ENCODE assay signal across 23 cellular contexts in the genomic region with DNA sequence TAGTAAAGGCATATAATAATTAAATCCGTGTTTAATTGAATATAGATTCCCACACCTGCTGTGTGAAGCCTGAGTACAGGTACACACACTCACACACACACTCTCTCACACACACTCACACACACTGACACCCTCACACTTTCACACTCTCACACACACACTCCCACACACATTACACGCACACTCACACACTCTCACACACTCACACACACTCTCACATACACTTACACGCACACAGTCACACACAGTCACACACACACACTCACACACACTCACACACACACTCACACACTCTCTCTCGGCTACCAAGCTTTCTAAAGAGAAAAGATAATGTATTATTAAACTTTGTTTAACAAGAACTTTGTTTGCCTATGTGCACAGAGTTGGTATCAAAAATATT.
DNase-seq lines count a peak whose midpoint lies in the region; ATAC-seq, FAIRE-seq and TF ChIP-seq lines count a peak whose summit lies in the region.
"Had no signal": no experiment of that assay in that cellular context is flagged by ENCODE, and none has a peak within 500 bp of the region (broad histone marks: within the 10 kb centered on the region; RNA-seq: fewer than 3 reads in every experiment).

No MANE protein-coding gene starts in this region.

- TF ChIP-seq CTCF in HEK293 (tag by site-specific recombination; IDR thresholded peaks at IDR 0.05) (no peak), IMR-90 (conservative IDR thresholded peaks at IDR 0.05; ENCODE audit: low read depth, low read length) (no peak), H1 (IDR thresholded peaks at IDR 0.05; ENCODE audit: control extremely low read depth in 1 of 3, insufficient read depth in 1 of 3, low read depth in 1 of 3, low read length in 3 of 3) (no peak)

- H4K20me1 ChIP-seq in IMR-90 (ENCODE audit: insufficient read depth, low read length) (no peaks in the 10 kb centered on the region), H1 (replicated peaks in 1 of 2; ENCODE audit: control insufficient read depth in 1 of 2, insufficient read depth in 2 of 2, low read length in 2 of 2) (no peaks in the 10 kb centered on the region)
- H4K20me1 ChIP-seq: BLaER1 treated with 17β-estradiol and CSF1 and Interleukin-3, amounts not matched to agents 10 nM and 100 nM had no signal

- no peak overlapping the region for H2AK9ac ChIP-seq in IMR-90 (replicated peaks; ENCODE audit: low read depth, low read length, poor library complexity)

- H3K27ac ChIP-seq in HEK293 (ENCODE audit: extremely low read depth, low read depth, low read length) = no peak overlapping the region
- H3K27ac ChIP-seq in IMR-90 (ENCODE audit: insufficient read depth, low read length) = no peak overlapping the region
- H3K27ac ChIP-seq in H1 (ENCODE audit: low read depth, low read length) = no peak overlapping the region
- H3K27ac ChIP-seq: 22Rv1; A549; BLaER1 treated with 17β-estradiol and CSF1 and Interleukin-3, amounts not matched to agents 10 nM and 100 nM; C4-2B had no signal

- CTCF ChIA-PET in HEK293 (lab: Yijun Ruan, JAX) (no interaction called here), IMR-90 (lab: Yijun Ruan, JAX) (no interaction called here), H1 (lab: Charles Lee; ENCODE audit: partially characterized antibody) (no interaction called here)

- no peak for ATAC-seq in IMR-90 (ENCODE audit: low read depth)
- no peak for ATAC-seq in HG03139 (IDR thresholded peaks at IDR 0.05; ENCODE audit: unreplicated experiment)
- no peak for ATAC-seq in activated T-cell treated with anti-CD3 and anti-CD28 coated beads, Interleukin-2, amount 50 U/mL, for 4 hours
- ATAC-seq: A549; CD8-positive, alpha-beta T cell had no signal

- dilution Hi-C loops in IMR-90 (cut with HindIII; ENCODE audit: low sequenced_read_pairs, unreplicated experiment) = no loop called here

- in situ Hi-C loops in IMR-90 (cut with MboI; ENCODE audit: low sequenced_read_pairs) = no loop called here

- BruUV-seq in IMR-90 (replicated peaks; lab: Mats Ljungman, UMichigan) = no TSS peak

- no peak for TF ChIP-seq EP300 in H1 (IDR thresholded peaks at IDR 0.05; ENCODE audit: borderline replicate concordance in 1 of 2, low read depth in 2 of 2, low read length in 2 of 2)

- no peaks in the 10 kb centered on the region for H3K9me1 ChIP-seq in IMR-90 (ENCODE audit: insufficient read depth, low read length)

- no peaks in the 10 kb centered on the region for H3K27me3 ChIP-seq in IMR-90 (ENCODE audit: control insufficient read depth, insufficient read depth, low read length)
- no peaks in the 10 kb centered on the region for H3K27me3 ChIP-seq in H1 (replicated peaks in 1 of 4; ENCODE audit: control insufficient read depth in 3 of 4, extremely low read depth in 1 of 4, insufficient read depth in 3 of 4, low read length in 3 of 4)
- H3K27me3 ChIP-seq: BLaER1 treated with 17β-estradiol and CSF1 and Interleukin-3, amounts not matched to agents 10 nM and 100 nM had no signal

- no peak for TF ChIP-seq RAD21 in IMR-90 (IDR thresholded peaks at IDR 0.05; ENCODE audit: low read length)
- TF ChIP-seq RAD21 in H1 (IDR thresholded peaks at IDR 0.05 in 1 of 2, conservative IDR thresholded peaks at IDR 0.05 in 1 of 2; ENCODE audit: low read depth in 2 of 2, low read length in 2 of 2) = no peak

- H3K9me3 ChIP-seq in HEK293 (ENCODE audit: control insufficient read depth, insufficient read depth, low read depth, low read length) = no peaks in the 10 kb centered on the region
- 0 out of 2 replicates have a peak, but pooled peaks cover 5% of the 10 kb centered on the region for H3K9me3 ChIP-seq in IMR-90 (ENCODE audit: control insufficient read depth, insufficient read depth, low read length)
- no peaks in the 10 kb centered on the region for H3K9me3 ChIP-seq in H1 (ENCODE audit: insufficient read depth in 2 of 2, low read depth in 1 of 2, low read length in 1 of 2)
- H3K9me3 ChIP-seq: A549; BLaER1 treated with 17β-estradiol and CSF1 and Interleukin-3, amounts not matched to agents 10 nM and 100 nM; Caco-2 had no signal

- H3K23ac ChIP-seq in IMR-90 (ENCODE audit: low read depth, low read length) (no peak overlapping the region), H1 (ENCODE audit: insufficient read length) (no peak overlapping the region)

- no peaks in the 10 kb centered on the region for H3K4me1 Mint-ChIP-seq in activated T-cell treated with anti-CD3 and anti-CD28 coated beads, Interleukin-2, amount 50 U/mL, for 4 hours (ENCODE audit: low read depth)
- H3K4me1 Mint-ChIP-seq: B cell had no signal

- H3K23me2 ChIP-seq in H1 (ENCODE audit: low read depth, low read length) = peaks cover 3% of the 10 kb centered on the region; the same call in 1 of the 2 replicates

- no peaks in the 10 kb centered on the region for H3K79me2 ChIP-seq in H1 (ENCODE audit: control insufficient read depth in 1 of 2, insufficient read depth in 2 of 2, low read length in 2 of 2)

- H2BK120ac ChIP-seq in IMR-90 (ENCODE audit: low read depth, low read length) (no peak overlapping the region), H1 (replicated peaks; ENCODE audit: low read depth, low read length) (no peak overlapping the region)

- H4K5ac ChIP-seq in IMR-90 (ENCODE audit: low read depth, low read length) (no peak overlapping the region), H1 (ENCODE audit: insufficient read length, low read depth, low read length) (no peak overlapping the region)

- H2BK5ac ChIP-seq in IMR-90 (ENCODE audit: low read depth, low read length, poor library complexity, severe bottlenecking) (peak overlapping the region; percentile 45), H1 (ENCODE audit: low read depth, low read length) (no peak overlapping the region)

- no peaks in the 10 kb centered on the region for H3K36me3 Mint-ChIP-seq in activated T-cell treated with anti-CD3 and anti-CD28 coated beads, Interleukin-2, amount 50 U/mL, for 4 hours (ENCODE audit: insufficient read depth)
- H3K36me3 Mint-ChIP-seq: CD8-positive, alpha-beta T cell had no signal

- no peak overlapping the region for H3K18ac ChIP-seq in IMR-90 (ENCODE audit: low read depth, low read length)
- H3K18ac ChIP-seq in H1 (ENCODE audit: extremely low read depth, low read length) = no peak overlapping the region

- peaks cover 7% of the 10 kb centered on the region for H3K9me3 Mint-ChIP-seq in activated T-cell treated with anti-CD3 and anti-CD28 coated beads, Interleukin-2, amount 50 U/mL, for 4 hours

- no peak for DNase-seq in IMR-90
- DNase-seq in H1 (ENCODE audit: low read depth in 1 of 2, low spot score in 2 of 2) = no peak
- no peak for DNase-seq in urothelium cell line (ENCODE audit: low spot score)
- DNase-seq in activated T-cell treated with anti-CD3 and anti-CD28 coated beads, Interleukin-2, amount 50 U/mL, for 4 hours = no peak
- DNase-seq in SK-N-DZ (ENCODE audit: low spot score) = no peak
- DNase-seq: AML-193; Caco-2; Calu3; CD4-positive, alpha-beta T cell; CD8-positive, alpha-beta T cell; DMS79 treated with DMSO at 0.1 percent for 48 hours; GF-D8 had no signal

- H2BK12ac ChIP-seq in H1 (ENCODE audit: low read depth, low read length) = peak overlapping the region; percentile 68; the same call in 1 of the 2 replicates

- intact Hi-C loops in IMR-90 (cut with micrococcal nuclease) = no loop called here

- no peaks in the 10 kb centered on the region for H3K27me3 Mint-ChIP-seq in activated T-cell treated with anti-CD3 and anti-CD28 coated beads, Interleukin-2, amount 50 U/mL, for 4 hours (ENCODE audit: low read depth)
- H3K27me3 Mint-ChIP-seq: B cell; CD4-positive, alpha-beta T cell had no signal

- H3K4ac ChIP-seq in IMR-90 (ENCODE audit: low read depth, low read length) (no peak overlapping the region), H1 (replicated peaks; ENCODE audit: insufficient read length, low read depth, low read length) (no peak overlapping the region)

- H4K8ac ChIP-seq in IMR-90 (ENCODE audit: low read depth in 2 of 2, low read length in 2 of 2) = no peak overlapping the region
- H4K8ac ChIP-seq in H1 (ENCODE audit: extremely low read depth, insufficient read depth, low read length) = peak overlapping the region; percentile 35; the same call in 1 of the 2 replicates

- H2AFZ ChIP-seq in IMR-90 (replicated peaks; ENCODE audit: low read length, poor library complexity) (no peak overlapping the region), H1 (ENCODE audit: low read length) (no peak overlapping the region)

- H3K56ac ChIP-seq in IMR-90 (ENCODE audit: extremely low read depth, insufficient read depth, low read length) (no peak overlapping the region), H1 (replicated peaks; ENCODE audit: insufficient read length, low read depth, low read length) (no peak overlapping the region)

- TF ChIP-seq POLR2A in IMR-90 (IDR thresholded peaks at IDR 0.05; ENCODE audit: low read depth, low read length) = no peak
- no peak for TF ChIP-seq POLR2A in H1 (IDR thresholded peaks at IDR 0.05; ENCODE audit: control extremely low read depth in 1 of 2, low read depth in 2 of 2, low read length in 2 of 2)

- H3K79me1 ChIP-seq in IMR-90 (ENCODE audit: low read depth in 1 of 2, low read length in 2 of 2) = no peaks in the 10 kb centered on the region
- no peaks in the 10 kb centered on the region for H3K79me1 ChIP-seq in H1 (ENCODE audit: low read depth, low read length)

- H3K4me1 ChIP-seq in HEK293 (ENCODE audit: control insufficient read depth, insufficient read depth, low read length) (no peaks in the 10 kb centered on the region), IMR-90 (ENCODE audit: control insufficient read depth, insufficient read depth, low read length) (no peaks in the 10 kb centered on the region), H1 (replicated peaks in 1 of 4; ENCODE audit: control insufficient read depth in 3 of 4, insufficient read depth in 4 of 4, low read length in 3 of 4) (no peaks in the 10 kb centered on the region)
- H3K4me1 ChIP-seq: A549; BLaER1 treated with 17β-estradiol and CSF1 and Interleukin-3, amounts not matched to agents 10 nM and 100 nM; Caco-2 had no signal

- no peak overlapping the region for H2AK5ac ChIP-seq in IMR-90 (ENCODE audit: low read depth, low read length)
- no peak overlapping the region for H2AK5ac ChIP-seq in H1 (ENCODE audit: low read depth, low read length)

- no CpG with 5 or more reads among the region's 4 CpGs for WGBS in IMR-90 (ENCODE audit: extremely low coverage in 2 of 2, insufficient read length in 1 of 2), 2 experiments
- 88 to 100% methylated on average over 1 to 4 of the region's 4 CpGs for WGBS in H1 (ENCODE audit: extremely low coverage in 1 of 2, insufficient coverage in 1 of 2, insufficient read length in 1 of 2, insufficient replicate concordance in 2 of 2, low coverage in 1 of 2, low lambda C conversion rate in 2 of 2, missing lambda C conversion rate in 1 of 2), 2 experiments

- no peak overlapping the region for H3K4me3 Mint-ChIP-seq in activated T-cell treated with anti-CD3 and anti-CD28 coated beads, Interleukin-2, amount 50 U/mL, for 4 hours
- H3K4me3 Mint-ChIP-seq: B cell; CD4-positive, alpha-beta T cell; CD8-positive, alpha-beta T cell had no signal

- no peak overlapping the region for H3K9ac ChIP-seq in IMR-90 (ENCODE audit: low read depth, low read length)
- no peak overlapping the region for H3K9ac ChIP-seq in H1 (replicated peaks in 1 of 4; ENCODE audit: extremely low read depth in 1 of 4, low read depth in 3 of 4, low read length in 3 of 4)
- H3K9ac ChIP-seq: BLaER1 treated with 17β-estradiol and CSF1 and Interleukin-3, amounts not matched to agents 10 nM and 100 nM had no signal

- H3K4me3 ChIP-seq in HEK293 (ENCODE audit: low read depth, low read length) (no peak overlapping the region), IMR-90 (ENCODE audit: insufficient read depth, low read depth, low read length) (no peak overlapping the region), H1 (ENCODE audit: extremely low read depth in 1 of 4, insufficient read depth in 2 of 4, low read depth in 3 of 4, low read length in 4 of 4) (no peak overlapping the region)
- H3K4me3 ChIP-seq: A549; BLaER1 treated with 17β-estradiol and CSF1 and Interleukin-3, amounts not matched to agents 10 nM and 100 nM had no signal

- H2BK15ac ChIP-seq in IMR-90 (ENCODE audit: low read depth, low read length) = no peak overlapping the region
- no peak overlapping the region for H2BK15ac ChIP-seq in H1 (ENCODE audit: low read length)

- H3K36me3 ChIP-seq in HEK293 (ENCODE audit: control insufficient read depth in 2 of 2, insufficient read depth in 1 of 2, low read length in 2 of 2) (no peaks in the 10 kb centered on the region), IMR-90 (ENCODE audit: control insufficient read depth, insufficient read depth, low read length) (no peaks in the 10 kb centered on the region), H1 (ENCODE audit: control insufficient read depth in 2 of 4, insufficient read depth in 4 of 4, low read length in 3 of 4) (no peaks in the 10 kb centered on the region)
- H3K36me3 ChIP-seq: BLaER1 treated with 17β-estradiol and CSF1 and Interleukin-3, amounts not matched to agents 10 nM and 100 nM had no signal

- no peak overlapping the region for H2BK20ac ChIP-seq in IMR-90 (ENCODE audit: low read depth, low read length)
- H2BK20ac ChIP-seq in H1 (ENCODE audit: low read length) = no peak overlapping the region

- POLR2A ChIA-PET in HEK293 (lab: Yijun Ruan, JAX) (no interaction called here), IMR-90 (lab: Charles Lee; ENCODE audit: unreplicated experiment) (no interaction called here), H1 (lab: Charles Lee; ENCODE audit: partially characterized antibody) (no interaction called here)

- H3K14ac ChIP-seq in IMR-90 (replicated peaks; ENCODE audit: low read depth, low read length) (no peak overlapping the region), H1 (ENCODE audit: insufficient read length) (no peak overlapping the region)

- H4K91ac ChIP-seq in IMR-90 (ENCODE audit: insufficient read depth, low read depth, low read length) (no peak overlapping the region), H1 (replicated peaks; ENCODE audit: insufficient read length, low read length) (no peak overlapping the region)

- no peak overlapping the region for H3K4me2 ChIP-seq in IMR-90 (ENCODE audit: low read depth, low read length)
- H3K4me2 ChIP-seq in H1 (ENCODE audit: insufficient read depth in 1 of 2, low read depth in 2 of 2, low read length in 2 of 2) = no peak overlapping the region
- H3K4me2 ChIP-seq: A549; BLaER1 treated with 17β-estradiol and CSF1 and Interleukin-3, amounts not matched to agents 10 nM and 100 nM had no signal

- FAIRE-seq in H1 (lab: Jason Lieb, UNC) = no peak
- FAIRE-seq in urothelium cell line (lab: Jason Lieb, UNC) = peak; percentile 93
- FAIRE-seq: A549, D721Med, G401.6, GM12891, GM19239 had no signal
